Comparison of ENCODE assay signal across 10 cellular contexts in genomic region chr15:49832421-49832980, GRCh38.
DNase-seq lines count a peak whose midpoint lies in the region; ATAC-seq and TF ChIP-seq lines count a peak whose summit lies in the region.
"Had no signal": no experiment of that assay in that cellular context is flagged by ENCODE, and none has a peak within 500 bp of the region (broad histone marks: within the 10 kb centered on the region; RNA-seq: fewer than 3 reads in every experiment).

No MANE protein-coding gene starts in this region.

- no peak overlapping the region for H3K4me3 ChIP-seq in heart left ventricle

- TF ChIP-seq POLR2A in heart left ventricle (IDR thresholded peaks at IDR 0.05): no peak

- intact Hi-C loops in Right ventricle myocardium inferior (cut with DNase I): no loop called here
- intact Hi-C loops in cardiac septum (cut with DNase I): no loop called here
- intact Hi-C loops in heart left ventricle (cut with DNase I): no loop called here

- peaks cover 13% of the 10 kb centered on the region for H3K9me3 Mint-ChIP-seq in type B pancreatic cell

- peaks cover 0 to 5% (median 0%) of the 10 kb centered on the region in 12 donors for H3K9me3 ChIP-seq in heart left ventricle

- TF ChIP-seq CTCF in heart left ventricle (IDR thresholded peaks at IDR 0.05) (peak in 4 of 12 donors; percentile 12 to 40 (median 26)), type B pancreatic cell (conservative IDR thresholded peaks at IDR 0.05) (peak; percentile 44)

- 62 to 74% (median 65%) methylated on average over 10 of the region's 10 CpGs for WGBS in heart left ventricle, 4 donors

- no peaks in the 10 kb centered on the region for H3K27me3 ChIP-seq in heart left ventricle

- H3K36me3 ChIP-seq in heart left ventricle: no peaks in the 10 kb centered on the region

- H3K4me1 Mint-ChIP-seq in type B pancreatic cell (ENCODE audit: unreplicated experiment): peaks cover 22% of the 10 kb centered on the region

- no peak for DNase-seq in Right ventricle myocardium inferior (ENCODE audit: missing footprints)
- DNase-seq in cardiac septum (ENCODE audit: low spot score): no peak
- DNase-seq in SK-MEL-5 (ENCODE audit: low read depth, low spot score): peak; percentile 28
- no peak for DNase-seq in heart left ventricle
- DNase-seq in type B pancreatic cell (ENCODE audit: extremely low spot score, unreplicated experiment): no peak
- DNase-seq in NCI-H2081 (lab: John Stamatoyannopoulos, UW): no peak
- no peak for DNase-seq in hypothalamus (lab: John Stamatoyannopoulos, UW)
- DNase-seq: nucleus accumbens, substantia nigra had no signal

- ATAC-seq in Right ventricle myocardium inferior (peak; percentile 10), heart left ventricle (peak in 3 of 4 donors; percentile 42 to 55 (median 44)), HG03469 (IDR thresholded peaks at IDR 0.05; ENCODE audit: unreplicated experiment) (no peak)

- in situ Hi-C loops in SK-MEL-5 (cut with HindIII; ENCODE audit: low pct_unique_long_range_greater_than_20kb, low sequenced_read_pairs): no loop called here

- H3K4me3 Mint-ChIP-seq in type B pancreatic cell: no peak overlapping the region

- no peaks in the 10 kb centered on the region for H3K4me1 ChIP-seq in heart left ventricle

- peak overlapping the region in 1 of 12 donors; percentile 1 for H3K27ac ChIP-seq in heart left ventricle

- H3K36me3 Mint-ChIP-seq in type B pancreatic cell: peaks cover 6% of the 10 kb centered on the region

- H3K27me3 Mint-ChIP-seq in type B pancreatic cell: no peaks in the 10 kb centered on the region

- H3K27ac Mint-ChIP-seq in type B pancreatic cell: no peak overlapping the region
